1 cellular context compared by ENCODE assay signal in genomic region chr14:54133896-54134295, GRCh38.
A peak's percentile ranks its signal among the peaks of the same experiment; 100 is the strongest.
TF ChIP-seq lines count a peak whose summit lies in the region.

No MANE protein-coding gene starts in this region.

TF ChIP-seq in HepG2, 621 proteins besides CTCF, POLR2A, EP300 and RAD21 (continued from another document and continues in another):
- TF ChIP-seq SKIL (CRISPR knock-in tag; IDR thresholded peaks at IDR 0.05; ENCODE audit: borderline replicate concordance) (peak; percentile 82), ZHX1 (CRISPR knock-in tag; IDR thresholded peaks at IDR 0.05; ENCODE audit: low read depth) (no peak), ZSCAN9 (CRISPR knock-in tag; IDR thresholded peaks at IDR 0.05; ENCODE audit: borderline replicate concordance) (peak; percentile 98), RBM22 (optimal IDR thresholded peaks at IDR 0.05; ENCODE audit: low read length) (no peak), ZNF883 (CRISPR knock-in tag; IDR thresholded peaks at IDR 0.05; ENCODE audit: not compliant biosample characterization) (no peak), HMG20B (CRISPR knock-in tag; conservative IDR thresholded peaks at IDR 0.05) (peak; percentile 93), ZFYVE20 (CRISPR knock-in tag; IDR thresholded peaks at IDR 0.05; ENCODE audit: borderline replicate concordance, low read depth) (no peak), ZNF235 (CRISPR knock-in tag; IDR thresholded peaks at IDR 0.05; ENCODE audit: borderline replicate concordance) (no peak), EEA1 (CRISPR knock-in tag; IDR thresholded peaks at IDR 0.05; ENCODE audit: borderline replicate concordance) (no peak), ZNF446 (CRISPR knock-in tag; IDR thresholded peaks at IDR 0.05) (no peak), ZNF225 (CRISPR knock-in tag; IDR thresholded peaks at IDR 0.05) (no peak), ATF5 (CRISPR knock-in tag; IDR thresholded peaks at IDR 0.05; ENCODE audit: low read depth) (no peak), REXO4 (CRISPR knock-in tag; IDR thresholded peaks at IDR 0.05; ENCODE audit: borderline replicate concordance) (no peak), ZNF20 (CRISPR knock-in tag; IDR thresholded peaks at IDR 0.05) (no peak), ZNF674 (CRISPR knock-in tag; IDR thresholded peaks at IDR 0.05; ENCODE audit: low read depth) (no peak), KDM5B (CRISPR knock-in tag; IDR thresholded peaks at IDR 0.05; ENCODE audit: borderline replicate concordance) (no peak), ZNF557 (CRISPR knock-in tag; IDR thresholded peaks at IDR 0.05) (peak; percentile 80; the same call in 1 of the 2 replicates), MXD3 (CRISPR knock-in tag; IDR thresholded peaks at IDR 0.05) (no peak), ZMAT5 (CRISPR knock-in tag; IDR thresholded peaks at IDR 0.05; ENCODE audit: borderline replicate concordance, low read depth) (no peak), CREB1 (IDR thresholded peaks at IDR 0.05) (no peak), CREB1 (CRISPR knock-in tag; IDR thresholded peaks at IDR 0.05) (peak; percentile 58), ZFX (CRISPR knock-in tag; IDR thresholded peaks at IDR 0.05; ENCODE audit: low read depth) (no peak), ZNF772 (CRISPR knock-in tag; IDR thresholded peaks at IDR 0.05) (no peak; the same call in 1 of the 2 replicates), NR1H2 (CRISPR knock-in tag; IDR thresholded peaks at IDR 0.05; ENCODE audit: borderline replicate concordance, low read depth) (no peak), ZNF687 (CRISPR knock-in tag; IDR thresholded peaks at IDR 0.05) (no peak), GATA4 (IDR thresholded peaks at IDR 0.05; ENCODE audit: borderline replicate concordance, low read depth) (peak; percentile 83; the same call in 1 of the 2 replicates), ZNF512B (CRISPR knock-in tag; IDR thresholded peaks at IDR 0.05; ENCODE audit: borderline replicate concordance) (no peak; the same call in 1 of the 2 replicates), ARID3A (IDR thresholded peaks at IDR 0.05; ENCODE audit: low read depth, low read length) (peak; percentile 78), ARHGAP35 (CRISPR knock-in tag; IDR thresholded peaks at IDR 0.05; ENCODE audit: borderline replicate concordance) (no peak), PBX2 (CRISPR knock-in tag; IDR thresholded peaks at IDR 0.05) (no peak), ZNF510 (CRISPR knock-in tag; IDR thresholded peaks at IDR 0.05; ENCODE audit: low read depth) (no peak), SIX1 (CRISPR knock-in tag; IDR thresholded peaks at IDR 0.05; ENCODE audit: borderline replicate concordance) (peak; percentile 99), SYNCRIP (IDR thresholded peaks at IDR 0.05; ENCODE audit: insufficient read depth, low read depth, low read length) (no peak), TFAP4 (IDR thresholded peaks at IDR 0.05; ENCODE audit: borderline replicate concordance, low read depth) (peak; percentile 84), CEBPZ (IDR thresholded peaks at IDR 0.05; ENCODE audit: low read length) (no peak)
